ENCODE assay signal across 13 cellular contexts in genomic region chr4:5470318-5470889, GRCh38.
"Had no signal": no experiment of that assay in that cellular context is flagged by ENCODE, and none has a peak within 500 bp of the region (broad histone marks: within the 10 kb centered on the region; RNA-seq: fewer than 3 reads in every experiment).

No MANE protein-coding gene starts in this region.

- H3K4me1 ChIP-seq: foreskin keratinocyte, lower lobe of right lung, transverse colon, vagina had no signal

- H3K4me3 ChIP-seq: lower lobe of right lung, ovary, transverse colon, vagina had no signal

- DNase-seq: activated CD4-positive, alpha-beta T cell treated with anti-CD3 and anti-CD28 coated beads, Interleukin-2, amount 10 ng/mL, durations not matched to agents 7 days and 5 days; activated CD4-positive, CD25-positive, alpha-beta regulatory T cell; activated naive CD4-positive, alpha-beta T cell treated with Interleukin-2 at 50 U/mL for 16 hours; aorta; foreskin keratinocyte; glutamatergic neuron; lower lobe of right lung; midbrain; ovary; transverse colon had no signal

- H3K9me3 ChIP-seq: lower lobe of right lung, ovary, transverse colon, vagina had no signal

- H3K27ac ChIP-seq: foreskin keratinocyte, lower lobe of right lung, ovary, transverse colon, vagina had no signal

- H3K27me3 ChIP-seq: foreskin keratinocyte, ovary, transverse colon, vagina had no signal

- FAIRE-seq: colon had no signal

- H3K36me3 ChIP-seq: lower lobe of right lung, ovary, transverse colon, vagina had no signal

- ATAC-seq: foreskin keratinocyte; lower lobe of right lung; stimulated activated effector memory CD8-positive, alpha-beta T cell treated with anti-CD3 and anti-CD28 coated beads, Interleukin-12 subunit alpha, Interleukin-12 subunit beta, amount 100 ng/mL, for 72 hours had no signal
